In genomic region chr16:3304370-3304769, GRCh38 we compare ENCODE assay signal across 9 cellular contexts. TPM values are rescaled to one million over a fixed set of nuclear protein-coding genes. Genes with fewer than 3 reads are reported as not detected.
DNase-seq lines count a peak whose midpoint lies in the region; ATAC-seq and TF ChIP-seq lines count a peak whose summit lies in the region.
"Had no signal": no experiment of that assay in that cellular context is flagged by ENCODE, and none has a peak within 500 bp of the region (broad histone marks: within the 10 kb centered on the region; RNA-seq: fewer than 3 reads in every experiment).

No MANE protein-coding gene starts in this region.

- H3K9me3 ChIP-seq in ascending aorta = peaks cover 36 to 82% of the 10 kb centered on the region in 2 donors
- peaks cover 29 to 44% (median 42%) of the 10 kb centered on the region in 4 donors for H3K9me3 ChIP-seq in liver (ENCODE audit: control insufficient read depth in 4 of 4, low read length in 3 of 4)
- peaks cover 51% of the 10 kb centered on the region for H3K9me3 ChIP-seq in thoracic aorta
- peaks cover 0 to 11% (median 0%) of the 10 kb centered on the region in 3 donors for H3K9me3 ChIP-seq in adrenal gland (replicated peaks in 1 of 3)

- TF ChIP-seq CTCF in ascending aorta (IDR thresholded peaks at IDR 0.05) (no peak), liver (IDR thresholded peaks at IDR 0.05; ENCODE audit: low read depth, low read length, missing input control) (no peak), thoracic aorta (IDR thresholded peaks at IDR 0.05) (no peak), adrenal gland (IDR thresholded peaks at IDR 0.05) (no peak)

- CTCF ChIA-PET in HEK293T (lab: Yijun Ruan, JAX) = no interaction called here

- H3K27ac ChIP-seq in ascending aorta = peak overlapping the region in 1 of 2 donors; percentile 93
- H3K27ac ChIP-seq in liver (ENCODE audit: low read depth in 1 of 2, low read length in 2 of 2) = no peak overlapping the region
- no peak overlapping the region for H3K27ac ChIP-seq in thoracic aorta
- peak overlapping the region in 1 of 5 donors; percentile 90 for H3K27ac ChIP-seq in adrenal gland

- no peaks in the 10 kb centered on the region for H3K27me3 ChIP-seq in ascending aorta
- H3K27me3 ChIP-seq in liver (ENCODE audit: control insufficient read depth in 4 of 4, insufficient read depth in 4 of 4, low read length in 3 of 4) = no peaks in the 10 kb centered on the region
- no peaks in the 10 kb centered on the region for H3K27me3 ChIP-seq in thoracic aorta (replicated peaks; ENCODE audit: insufficient read depth)
- no peaks in the 10 kb centered on the region for H3K27me3 ChIP-seq in adrenal gland

- WGBS in liver = 75% methylated on average over 4 of the region's 4 CpGs
- WGBS in adrenal gland, 4 donors = 72 to 89% (median 79%) methylated on average over 4 of the region's 4 CpGs

- H3K9ac ChIP-seq in liver (ENCODE audit: low read depth in 1 of 2, low read length in 2 of 2) = no peak overlapping the region

- DNase-seq in activated T-cell treated with anti-CD3 and anti-CD28 coated beads, Interleukin-2, amount 50 U/mL, for 4 hours = no peak
- no peak for DNase-seq in activated T-cell treated with anti-CD3 and anti-CD28 coated beads, Interleukin-2, amount 50 U/mL, for 48 hours
- DNase-seq in ascending aorta (ENCODE audit: low spot score in 2 of 2) (no peak), thoracic aorta (ENCODE audit: low spot score) (no peak), adrenal gland (no peak), HEK293T (ENCODE audit: extremely low spot score) (no peak), left colon (no peak)
- DNase-seq: RPMI8226 had no signal

- TF ChIP-seq POLR2A in adrenal gland (IDR thresholded peaks at IDR 0.05) = no peak

- peaks cover 11% of the 10 kb centered on the region for H3K4me1 Mint-ChIP-seq in activated T-cell treated with anti-CD3 and anti-CD28 coated beads, Interleukin-2, amount 50 U/mL, for 4 hours (ENCODE audit: low read depth)

- H3K36me3 ChIP-seq in ascending aorta (peaks cover 23 to 58% of the 10 kb centered on the region in 2 donors), liver (ENCODE audit: control insufficient read depth in 4 of 4, insufficient read depth in 3 of 4, low read depth in 1 of 4, low read length in 3 of 4) (peaks cover 5 to 43% (median 39%) of the 10 kb centered on the region in 4 donors), thoracic aorta (peaks cover 19% of the 10 kb centered on the region), adrenal gland (replicated peaks in 1 of 2) (peaks cover 0 to 12% of the 10 kb centered on the region in 2 donors)

- H3K4me1 ChIP-seq in ascending aorta (peaks cover 0 to 7% of the 10 kb centered on the region in 2 donors), liver (ENCODE audit: control insufficient read depth in 4 of 4, insufficient read depth in 4 of 4, low read length in 3 of 4) (peaks cover 3 to 14% (median 10%) of the 10 kb centered on the region in 4 donors), thoracic aorta (ENCODE audit: control insufficient read depth in 1 of 2, low read depth in 2 of 2) (peaks cover 5 to 22% of the 10 kb centered on the region in 2 donors), adrenal gland (replicated peaks in 1 of 2) (peaks cover 15 to 17% of the 10 kb centered on the region in 2 donors)

- no peak for TF ChIP-seq RAD21 in liver (IDR thresholded peaks at IDR 0.05)

- peaks cover 39% of the 10 kb centered on the region for H3K9me3 Mint-ChIP-seq in activated T-cell treated with anti-CD3 and anti-CD28 coated beads, Interleukin-2, amount 50 U/mL, for 4 hours

- POLR2A ChIA-PET in HEK293T (lab: Yijun Ruan, JAX) = interaction anchor here (1.3 kb wide), 2 partner anchors 21 to 22 kb away, joined by 4 to 6 read pairs; partner anchors contain the start of gene ZNF263

- peak overlapping the region; percentile 81 for H3K4me3 Mint-ChIP-seq in activated T-cell treated with anti-CD3 and anti-CD28 coated beads, Interleukin-2, amount 50 U/mL, for 4 hours

- intact Hi-C loops in ascending aorta (cut with DNase I) = loop anchor here (2.0 kb wide), 2 partner anchors 70 to 96 kb away; partner anchors contain the start of genes ZNF174, ZNF200 and ZSCAN32
- intact Hi-C loops in adrenal gland (cut with DNase I) = no loop called here
- intact Hi-C loops in left colon (cut with DNase I, micrococcal nuclease) = no loop called here

- H3K27me3 Mint-ChIP-seq in activated T-cell treated with anti-CD3 and anti-CD28 coated beads, Interleukin-2, amount 50 U/mL, for 4 hours (ENCODE audit: low read depth) = no peaks in the 10 kb centered on the region

- ATAC-seq in activated T-cell treated with anti-CD3 and anti-CD28 coated beads, Interleukin-2, amount 50 U/mL, for 4 hours = no peak
- ATAC-seq in thoracic aorta (ENCODE audit: insufficient number of reproducible peaks, low FRiP score, low read depth) (no peak), left colon (no peak)

- peak overlapping the region; percentile 67 to 88 for H3K4me3 ChIP-seq in ascending aorta
- H3K4me3 ChIP-seq in liver (ENCODE audit: low read depth in 1 of 3, low read length in 3 of 3) = peak overlapping the region; percentile 83 to 100 (median 98)
- peak overlapping the region; percentile 86 for H3K4me3 ChIP-seq in thoracic aorta
- peak overlapping the region in 1 of 4 donors; percentile 78 for H3K4me3 ChIP-seq in adrenal gland

- H3K36me3 Mint-ChIP-seq in activated T-cell treated with anti-CD3 and anti-CD28 coated beads, Interleukin-2, amount 50 U/mL, for 4 hours (ENCODE audit: insufficient read depth) = peaks cover 45% of the 10 kb centered on the region

TF ChIP-seq in liver, 16 proteins besides CTCF, POLR2A, EP300 and RAD21 (continues in another document):
- TF ChIP-seq, protein P1, sequence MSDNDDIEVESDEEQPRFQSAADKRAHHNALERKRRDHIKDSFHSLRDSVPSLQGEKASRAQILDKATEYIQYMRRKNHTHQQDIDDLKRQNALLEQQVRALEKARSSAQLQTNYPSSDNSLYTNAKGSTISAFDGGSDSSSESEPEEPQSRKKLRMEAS (IDR thresholded peaks at IDR 0.05) = no peak
- no peak for TF ChIP-seq RXRA (IDR thresholded peaks at IDR 0.05)
- TF ChIP-seq HNF4A (conservative IDR thresholded peaks at IDR 0.05) = no peak
- TF ChIP-seq HNF4G (IDR thresholded peaks at IDR 0.05) = no peak
- no peak for TF ChIP-seq GABPA (IDR thresholded peaks at IDR 0.05 in 1 of 2, conservative IDR thresholded peaks at IDR 0.05 in 1 of 2)
- TF ChIP-seq TAF1 (conservative IDR thresholded peaks at IDR 0.05) = no peak
- TF ChIP-seq YY1 (IDR thresholded peaks at IDR 0.05) = no peak
- TF ChIP-seq JUND (IDR thresholded peaks at IDR 0.05) = no peak

TF ChIP-seq in HEK293T, 16 proteins besides CTCF, POLR2A, EP300 and RAD21:
- TF ChIP-seq ARNT (IDR thresholded peaks at IDR 0.05) = no peak
- no peak for TF ChIP-seq SP1 (IDR thresholded peaks at IDR 0.05)
- no peak for TF ChIP-seq FOXM1 (IDR thresholded peaks at IDR 0.05; ENCODE audit: borderline replicate concordance)
- TF ChIP-seq TARDBP (IDR thresholded peaks at IDR 0.05) = no peak
- no peak for TF ChIP-seq FOXA1 (IDR thresholded peaks at IDR 0.05)
- TF ChIP-seq SUZ12 (IDR thresholded peaks at IDR 0.05) = no peak
- no peak for TF ChIP-seq ELF4 (IDR thresholded peaks at IDR 0.05)
- no peak for TF ChIP-seq ZNF384 (IDR thresholded peaks at IDR 0.05)
- no peak for TF ChIP-seq FOXK2 (IDR thresholded peaks at IDR 0.05)
- TF ChIP-seq CTBP1 (IDR thresholded peaks at IDR 0.05; ENCODE audit: borderline replicate concordance) = no peak
- TF ChIP-seq L3MBTL2 (conservative IDR thresholded peaks at IDR 0.05) = no peak
- no peak for TF ChIP-seq HDGF (IDR thresholded peaks at IDR 0.05; ENCODE audit: borderline replicate concordance)
- TF ChIP-seq NFRKB (IDR thresholded peaks at IDR 0.05) = no peak

RNA-seq across cellular contexts. Expression of gene TIGD7, which starts 0.9 kb away (rescaled TPM):
- 1 to 10 TPM; 1.7 to 3.2 (median 2.1) TPM for total RNA-seq in activated T-cell treated with anti-CD3 and anti-CD28 coated beads, Interleukin-2, amount 50 U/mL, for 4 hours
- total RNA-seq in ascending aorta = 1.6 TPM
- total RNA-seq in liver = 1 to 10 TPM; 1.8 to 2.6 TPM
- polyA plus RNA-seq in liver = under 1 TPM; 0.58 to 0.71 TPM
- total RNA-seq in thoracic aorta = 1 to 10 TPM; 2.3 to 5.1 TPM
- total RNA-seq in adrenal gland = 1 to 10 TPM; 2.1 to 6.6 (median 4.1) TPM
- 1 to 10 TPM; 3.5 to 7.0 (median 4.6) TPM for polyA plus RNA-seq in adrenal gland
- 1 to 10 TPM; 1.8 to 2.1 TPM for total RNA-seq in left colon

RNA-seq across cellular contexts. Expression of gene ZNF75A, which starts 0.9 kb away (rescaled TPM):
- 10 to 100 TPM; 20.9 to 23.1 (median 21.9) TPM for total RNA-seq in activated T-cell treated with anti-CD3 and anti-CD28 coated beads, Interleukin-2, amount 50 U/mL, for 4 hours
- total RNA-seq in ascending aorta (8.3 TPM), liver (10 to 100 TPM; 11.0 to 17.2 TPM), thoracic aorta (10 to 100 TPM; 11.5 to 41.6 TPM), adrenal gland (10 to 100 TPM in 7 of 8 donors, 1 to 10 TPM in 1; 7.9 to 30.3 (median 22.2) TPM), left colon (10 to 100 TPM; 17.9 to 24.1 TPM)
- polyA plus RNA-seq in liver (1 to 10 TPM; 4.9 to 8.6 TPM), adrenal gland (10 to 100 TPM; 24.9 to 42.0 (median 37.4) TPM)

RNA-seq across cellular contexts. Expression of gene ZNF263, which starts 21.1 kb away (rescaled TPM):
- 10 to 100 TPM; 39.7 to 44.5 (median 41.5) TPM for total RNA-seq in activated T-cell treated with anti-CD3 and anti-CD28 coated beads, Interleukin-2, amount 50 U/mL, for 4 hours
- total RNA-seq in ascending aorta (61.8 TPM), liver (10 to 100 TPM; 17.2 to 27.3 TPM), thoracic aorta (10 to 100 TPM; 41.4 to 59.5 TPM), adrenal gland (10 to 100 TPM; 22.5 to 84.0 (median 34.0) TPM), left colon (10 to 100 TPM; 21.2 to 24.3 TPM)
- polyA plus RNA-seq in liver (1 to 10 TPM; 6.3 to 9.4 TPM), adrenal gland (10 to 100 TPM; 18.5 to 26.4 (median 21.8) TPM)

RNA-seq across cellular contexts. Expression of gene MEFV, which starts 47.9 kb away (rescaled TPM):
- total RNA-seq in activated T-cell treated with anti-CD3 and anti-CD28 coated beads, Interleukin-2, amount 50 U/mL, for 4 hours = under 1 TPM in 1 of 3 donors, not detected in 2; 0.14 TPM
- total RNA-seq in ascending aorta (1.1 TPM), liver (1 to 10 TPM; 1.2 to 3.3 TPM), thoracic aorta (1 to 10 TPM; 3.5 to 6.1 TPM), adrenal gland (1 to 10 TPM; 2.1 to 7.8 (median 4.3) TPM), left colon (under 1 TPM; 0.37 to 0.67 TPM)
- polyA plus RNA-seq in liver (under 1 TPM; 0.33 to 0.36 TPM), adrenal gland (under 1 TPM; 0.40 to 0.72 (median 0.71) TPM)

RNA-seq across cellular contexts. Expression of gene OR2C1, which starts 51.3 kb away (rescaled TPM):
- total RNA-seq in activated T-cell treated with anti-CD3 and anti-CD28 coated beads, Interleukin-2, amount 50 U/mL, for 4 hours = not detected
- not detected for total RNA-seq in ascending aorta
- under 1 TPM; 0.08 to 0.19 TPM for total RNA-seq in liver
- polyA plus RNA-seq in liver = not detected
- total RNA-seq in thoracic aorta = not detected
- under 1 TPM in 4 of 8 donors, not detected in 4; 0.14 to 0.44 (median 0.37) TPM for total RNA-seq in adrenal gland
- polyA plus RNA-seq in adrenal gland = under 1 TPM in 1 of 3 donors, not detected in 2; 0.24 TPM
- not detected for total RNA-seq in left colon
